Comparison of ENCODE assay signal across 36 cellular contexts in genomic region chr1:42713293-42713692, GRCh38. TPM values are rescaled to one million over a fixed set of nuclear protein-coding genes. Genes with fewer than 3 reads are reported as not detected.
"Had no signal": no experiment of that assay in that cellular context is flagged by ENCODE, and none has a peak within 500 bp of the region (broad histone marks: within the 10 kb centered on the region; RNA-seq: fewer than 3 reads in every experiment).

No MANE protein-coding gene starts in this region.

- H3K27me3 Mint-ChIP-seq: activated CD4-positive, alpha-beta T cell treated with anti-CD3 and anti-CD28 coated beads for 36 hours; activated CD8-positive, alpha-beta T cell treated with anti-CD3 and anti-CD28 coated beads for 36 hours; activated naive CD8-positive, alpha-beta T cell; central memory CD8-positive, alpha-beta T cell; effector memory CD8-positive, alpha-beta T cell; T-helper 17 cell had no signal

- H3K27ac Mint-ChIP-seq: activated CD4-positive, alpha-beta T cell treated with anti-CD3 and anti-CD28 coated beads for 36 hours; activated CD8-positive, alpha-beta T cell treated with anti-CD3 and anti-CD28 coated beads for 36 hours; T-helper 17 cell; T-helper 2 cell treated with Interferon-gamma antibody and Interleukin-4, amounts not matched to agents 5 μg/mL and 100 μg/mL, for 36 hours had no signal

- H3K4me3 Mint-ChIP-seq: activated CD4-positive, alpha-beta T cell treated with anti-CD3 and anti-CD28 coated beads for 36 hours; activated CD8-positive, alpha-beta T cell treated with anti-CD3 and anti-CD28 coated beads for 36 hours; activated naive CD8-positive, alpha-beta T cell; central memory CD8-positive, alpha-beta T cell; effector memory CD8-positive, alpha-beta T cell; T-helper 17 cell; T-helper 2 cell treated with Interferon-gamma antibody and Interleukin-4, amounts not matched to agents 5 μg/mL and 100 μg/mL, for 36 hours had no signal

- DNase-seq: activated CD4-positive, alpha-beta T cell treated with anti-CD3 and anti-CD28 coated beads for 36 hours; activated CD4-positive, alpha-beta T cell treated with anti-CD3 and anti-CD28 coated beads, Interleukin-2, amount 50 U/mL, for 1 hour; activated CD4-positive, alpha-beta T cell treated with anti-CD3 and anti-CD28 coated beads, Interleukin-2, amount 50 U/mL, for 48 hours; activated CD4-positive, CD25-positive, alpha-beta regulatory T cell; activated CD4-positive, CD25-positive, alpha-beta regulatory T cell treated with anti-CD3 and anti-CD28 coated beads, Interleukin-2, amount 50 U/mL, for 72 hours; activated CD8-positive, alpha-beta memory T cell treated with anti-CD3 and anti-CD28 coated beads for 24 hours; activated CD8-positive, alpha-beta T cell treated with anti-CD3 and anti-CD28 coated beads for 36 hours; activated effector memory CD4-positive, alpha-beta T cell treated with Interleukin-2 at 50 U/mL for 16 hours; activated gamma-delta T cell treated with Interleukin-2 at 50 U/mL for 16 hours; activated naive CD4-positive, alpha-beta T cell treated with anti-CD3 and anti-CD28 coated beads, Interleukin-2, amount 50 U/mL, for 16 hours; activated naive CD4-positive, alpha-beta T cell treated with Interleukin-2 at 50 U/mL for 16 hours; activated T-cell treated with anti-CD3 and anti-CD28 coated beads, Interleukin-2, amount 50 U/mL, for 48 hours; amniotic stem cell; anterior cingulate cortex; brain microvascular endothelial cell; cortex of kidney; dermis blood vessel endothelial cell; effector CD4-positive, alpha-beta T cell; effector memory CD8-positive, alpha-beta T cell; erythroblast; foreskin keratinocyte; gastrocnemius medialis; glutamatergic neuron; heart left ventricle; T-helper 1 cell; T-helper 17 cell; T1000; WERI-Rb-1 had no signal

- ATAC-seq: activated CD4-positive, alpha-beta T cell treated with anti-CD3 and anti-CD28 coated beads for 36 hours; activated CD8-positive, alpha-beta T cell treated with anti-CD3 and anti-CD28 coated beads for 36 hours; effector memory CD8-positive, alpha-beta T cell; foreskin keratinocyte; gastrocnemius medialis; heart left ventricle; T-helper 17 cell had no signal

- FAIRE-seq: astrocyte, bronchial epithelial cell, colon had no signal

RNA-seq across cellular contexts. Expression of gene CLDN19, which starts 26.7 kb away (rescaled TPM):
- total RNA-seq: activated CD4-positive, alpha-beta T cell treated with anti-CD3 and anti-CD28 coated beads for 36 hours; activated CD8-positive, alpha-beta T cell treated with anti-CD3 and anti-CD28 coated beads for 36 hours; bronchial epithelial cell; cardiac septum; cerebellum; dermis blood vessel endothelial cell; foreskin keratinocyte; T-helper 17 cell had no signal
- polyA plus RNA-seq: foreskin keratinocyte had no signal
